29 cellular contexts compared by ENCODE assay signal in the genomic region with DNA sequence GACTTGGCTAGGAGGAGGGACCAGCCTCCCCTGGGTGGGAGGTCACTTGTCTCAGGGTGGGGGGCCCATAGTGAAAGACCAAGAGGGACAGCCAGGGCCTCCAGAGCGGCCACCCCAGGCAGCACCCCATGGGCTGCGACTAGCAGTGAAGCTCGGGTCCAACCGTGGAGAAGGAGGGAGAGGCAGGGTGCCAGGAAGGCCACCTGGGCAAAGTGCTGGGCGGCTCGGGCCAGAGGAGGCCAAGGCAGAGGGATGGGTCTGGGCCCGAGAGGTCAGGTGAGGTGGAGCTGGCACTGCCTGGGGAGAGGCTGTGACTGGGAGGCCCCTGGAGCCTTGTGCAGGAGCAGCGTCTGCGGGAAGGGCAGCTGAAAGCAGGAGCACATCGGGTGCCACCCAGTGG. TPM values are rescaled to one million over a fixed set of nuclear protein-coding genes. Genes with fewer than 3 reads are reported as not detected.
"Had no signal": no experiment of that assay in that cellular context is flagged by ENCODE, and none has a peak within 500 bp of the region (broad histone marks: within the 10 kb centered on the region; RNA-seq: fewer than 3 reads in every experiment).

No MANE protein-coding gene starts in this region.

- H3K4me3 ChIP-seq: adrenal gland, MG63 had no signal

- H3K4me1 ChIP-seq: adrenal gland had no signal

- DNase-seq: activated CD4-positive, alpha-beta memory T cell treated with anti-CD3 and anti-CD28 coated beads, Interleukin-2, amount 10 ng/mL, durations not matched to agents 7 days and 5 days; activated CD4-positive, alpha-beta T cell treated with anti-CD3 and anti-CD28 coated beads for 36 hours; activated CD4-positive, alpha-beta T cell treated with anti-CD3 and anti-CD28 coated beads, Interleukin-2, amount 50 U/mL, for 1 hour; activated CD4-positive, CD25-positive, alpha-beta regulatory T cell; activated naive CD4-positive, alpha-beta T cell treated with anti-CD3 and anti-CD28 coated beads, Interleukin-2, amount 50 U/mL, for 16 hours; activated naive CD8-positive, alpha-beta T cell treated with anti-CD3 and anti-CD28 coated beads, Interleukin-2, amount 10 ng/mL, durations not matched to agents 7 days and 5 days; activated T-cell treated with anti-CD3 and anti-CD28 coated beads, Interleukin-2, amount 50 U/mL, for 1 hour; adrenal gland; anterior cingulate cortex; MG63; MV-4-11; NCI-H1105; NCI-H1436; NCI-H1694 treated with DMSO at 0.1 percent for 48 hours; NCI-H2029 treated with DMSO at 0.1 percent for 48 hours; NCI-H345; NCI-H510A; NCI-H526 treated with DMSO at 0.1 percent for 48 hours; NCI-H82; OCI-M1; RPMI8226; SK-N-SH; T-helper 1 cell had no signal

- H3K27me3 ChIP-seq: adrenal gland, MG63 had no signal

- H3K9me2 ChIP-seq: SK-N-SH had no signal

- H3K36me3 ChIP-seq: adrenal gland, MG63 had no signal

- H3K9me3 ChIP-seq: adrenal gland, MG63, SK-N-SH had no signal

- H3K9ac ChIP-seq: SK-N-SH had no signal

- H3K9me3 Mint-ChIP-seq: activated CD4-positive, alpha-beta memory T cell treated with anti-CD3 and anti-CD28 coated beads, Interleukin-2, amount 10 ng/mL, durations not matched to agents 7 days and 5 days had no signal

- H3K4me2 ChIP-seq: SK-N-SH had no signal

- H3K4me3 Mint-ChIP-seq: activated CD4-positive, alpha-beta memory T cell treated with anti-CD3 and anti-CD28 coated beads, Interleukin-2, amount 10 ng/mL, durations not matched to agents 7 days and 5 days; activated CD4-positive, alpha-beta T cell treated with anti-CD3 and anti-CD28 coated beads for 36 hours; activated naive CD8-positive, alpha-beta T cell treated with anti-CD3 and anti-CD28 coated beads, Interleukin-2, amount 10 ng/mL, durations not matched to agents 7 days and 5 days had no signal

- ATAC-seq: activated CD4-positive, alpha-beta T cell treated with anti-CD3 and anti-CD28 coated beads for 36 hours; Panc1; Right ventricle myocardium inferior had no signal

- H3K27ac ChIP-seq: adrenal gland, VCaP had no signal

- H3K27me3 Mint-ChIP-seq: activated CD4-positive, alpha-beta memory T cell treated with anti-CD3 and anti-CD28 coated beads, Interleukin-2, amount 10 ng/mL, durations not matched to agents 7 days and 5 days had no signal

- H3K27ac Mint-ChIP-seq: activated CD4-positive, alpha-beta memory T cell treated with anti-CD3 and anti-CD28 coated beads, Interleukin-2, amount 10 ng/mL, durations not matched to agents 7 days and 5 days; activated CD4-positive, alpha-beta T cell treated with anti-CD3 and anti-CD28 coated beads for 36 hours; activated naive CD8-positive, alpha-beta T cell treated with anti-CD3 and anti-CD28 coated beads, Interleukin-2, amount 10 ng/mL, durations not matched to agents 7 days and 5 days had no signal

- H3K36me3 Mint-ChIP-seq: activated naive CD8-positive, alpha-beta T cell treated with anti-CD3 and anti-CD28 coated beads, Interleukin-2, amount 10 ng/mL, durations not matched to agents 7 days and 5 days had no signal

RNA-seq across cellular contexts. Expression of a gene that starts 41.8 kb away (rescaled TPM):
- total RNA-seq: activated CD4-positive, alpha-beta memory T cell treated with anti-CD3 and anti-CD28 coated beads, Interleukin-2, amount 10 ng/mL, durations not matched to agents 7 days and 5 days; activated CD4-positive, alpha-beta T cell treated with anti-CD3 and anti-CD28 coated beads for 36 hours; activated CD8-positive, alpha-beta memory T cell treated with anti-CD3 and anti-CD28 coated beads for 36 hours; activated naive CD8-positive, alpha-beta T cell treated with anti-CD3 and anti-CD28 coated beads, Interleukin-2, amount 10 ng/mL, durations not matched to agents 7 days and 5 days; cardiac septum; Right ventricle myocardium inferior; T-helper 2 cell treated with Interferon-gamma antibody and Interleukin-4, amounts not matched to agents 100 ng/mL and 5 ng/mL, for 36 hours had no signal
- polyA plus RNA-seq: adrenal gland had no signal
